In the genomic region with DNA sequence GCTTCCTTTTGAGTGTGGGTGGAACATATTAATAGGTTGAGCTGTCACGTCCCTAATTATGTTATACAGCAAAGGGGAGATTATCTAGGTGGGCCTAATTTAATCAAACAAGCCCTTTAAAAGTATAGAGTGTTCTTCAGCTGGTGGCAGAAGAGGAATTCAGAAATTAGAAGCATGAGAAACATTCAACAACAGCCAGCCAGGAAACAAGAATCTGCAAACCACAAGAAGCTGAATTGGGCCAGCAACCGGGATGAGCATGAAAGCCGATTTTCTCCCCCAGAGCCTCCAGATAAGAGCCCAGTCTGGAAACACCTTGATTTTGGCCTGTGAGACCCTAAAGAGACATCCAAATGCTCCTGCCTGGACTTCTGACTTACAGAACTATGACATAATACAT, we compare ENCODE assay signal across 24 cellular contexts.
"Had no signal": no experiment of that assay in that cellular context is flagged by ENCODE, and none has a peak within 500 bp of the region (broad histone marks: within the 10 kb centered on the region; RNA-seq: fewer than 3 reads in every experiment).

No MANE protein-coding gene starts in this region.

- H3K9me3 ChIP-seq: gastroesophageal sphincter, thoracic aorta, transverse colon had no signal

- H3K4me3 Mint-ChIP-seq: immature natural killer cell, nephron had no signal

- H3K9ac ChIP-seq: parathyroid adenoma had no signal

- H3K4me1 ChIP-seq: esophagus muscularis mucosa, gastroesophageal sphincter, parathyroid adenoma, psoas muscle, stomach, transverse colon had no signal

- H3K4me3 ChIP-seq: esophagus muscularis mucosa, gastroesophageal sphincter, lung, psoas muscle, skin epidermis, stomach, thoracic aorta, transverse colon had no signal

- DNase-seq: effector memory CD4-positive, alpha-beta T cell; foreskin fibroblast; glutamatergic neuron; immature natural killer cell; left colon; left ventricle myocardium superior; mesenchymal stem cell; midbrain; naive B cell; psoas muscle; stimulated activated CD4-positive, alpha-beta T cell treated with anti-CD3 and anti-CD28 coated beads, Interleukin-12 subunit alpha, Interleukin-12 subunit beta, amount 100 ng/mL, for 4 hours; stimulated activated naive CD4-positive, alpha-beta T cell; stomach; substantia nigra; transverse colon had no signal

- H3K36me3 Mint-ChIP-seq: immature natural killer cell had no signal

- H3K27me3 ChIP-seq: esophagus muscularis mucosa, gastroesophageal sphincter, stomach, transverse colon had no signal

- H3K27ac Mint-ChIP-seq: immature natural killer cell, nephron had no signal

- FAIRE-seq: endometrium had no signal

- H3K4me1 Mint-ChIP-seq: immature natural killer cell, nephron had no signal

- H3K36me3 ChIP-seq: esophagus muscularis mucosa, gastroesophageal sphincter, stomach, thoracic aorta, transverse colon had no signal

- H2AFZ ChIP-seq: parathyroid adenoma had no signal

- H3K27ac ChIP-seq: epithelial cell of prostate, esophagus muscularis mucosa, gastroesophageal sphincter, parathyroid adenoma, psoas muscle, skin epidermis, stomach, thoracic aorta, transverse colon had no signal

- H3K79me2 ChIP-seq: parathyroid adenoma had no signal
